In genomic region chr2:27442282-27442980, GRCh38 we compare ENCODE assay signal across 8 cellular contexts. TPM values are rescaled to one million over a fixed set of nuclear protein-coding genes. Genes with fewer than 3 reads are reported as not detected.
DNase-seq lines count a peak whose midpoint lies in the region; ATAC-seq and TF ChIP-seq lines count a peak whose summit lies in the region.

TSS of gene KRTCAP3 (plus strand) at chr2:27442381. CDS start at chr2:27442413, 32 bp downstream.

- H3K9ac ChIP-seq in mesendoderm (ENCODE audit: low read length) (peak within 1 kb of the TSS; percentile 85), subcutaneous abdominal adipose tissue (ENCODE audit: low read length in 5 of 5) (no peak within 1 kb of the TSS)

- H3K27ac ChIP-seq in mesendoderm (ENCODE audit: low read depth, low read length) (no peak within 1 kb of the TSS), subcutaneous abdominal adipose tissue (ENCODE audit: low read depth, low read length) (peak within 1 kb of the TSS; percentile 23)

- H2BK5ac ChIP-seq in mesendoderm (ENCODE audit: low read length), result no peak within 1 kb of the TSS

- peak within 1 kb of the TSS; percentile 74 for H3K4ac ChIP-seq in mesendoderm (ENCODE audit: low read depth, low read length)

- H3K79me2 ChIP-seq in mesendoderm (ENCODE audit: control insufficient read depth, insufficient read depth, low read length), result no peaks in the 10 kb centered on the region

- ATAC-seq in HG03520 (IDR thresholded peaks at IDR 0.05; ENCODE audit: unreplicated experiment), result no peak
- no peak for ATAC-seq in GM21367 (IDR thresholded peaks at IDR 0.05; ENCODE audit: unreplicated experiment)
- no peak for ATAC-seq in HG02938 (IDR thresholded peaks at IDR 0.05; ENCODE audit: unreplicated experiment)

- no peak within 1 kb of the TSS for H2AK5ac ChIP-seq in mesendoderm (ENCODE audit: low read length)

- TF ChIP-seq CTCF in GM13976 (IDR thresholded peaks at IDR 0.05; ENCODE audit: borderline replicate concordance, control extremely low read depth, extremely low read depth, insufficient read depth, missing control alignments), result peak; percentile 20

- H3K4me3 ChIP-seq in mesendoderm (ENCODE audit: low read length), result peak within 1 kb of the TSS; percentile 53
- no peak within 1 kb of the TSS for H3K4me3 ChIP-seq in subcutaneous abdominal adipose tissue (ENCODE audit: low read depth in 1 of 5, low read length in 5 of 5)

- H3K36me3 ChIP-seq in mesendoderm (ENCODE audit: control insufficient read depth, insufficient read depth, low read length) (peaks cover 9% of the 10 kb centered on the region), subcutaneous abdominal adipose tissue (ENCODE audit: control insufficient read depth in 5 of 5, insufficient read depth in 5 of 5, low read length in 5 of 5) (peaks cover 3 to 76% (median 55%) of the 10 kb centered on the region in 5 donors)

- H2BK120ac ChIP-seq in mesendoderm (ENCODE audit: low read depth, low read length), result no peak within 1 kb of the TSS

- WGBS in mesendoderm (ENCODE audit: extremely low coverage, insufficient coverage, low lambda C conversion rate), result no CpG with 5 or more reads among the region's 64 CpGs

- peak within 1 kb of the TSS; percentile 7 for H3K18ac ChIP-seq in mesendoderm (ENCODE audit: low read length)

- no peak within 1 kb of the TSS for H4K5ac ChIP-seq in mesendoderm (ENCODE audit: low read length)

- H3K27me3 ChIP-seq in mesendoderm (ENCODE audit: insufficient read depth, low read length, poor library complexity) (no peaks in the 10 kb centered on the region), subcutaneous abdominal adipose tissue (ENCODE audit: control insufficient read depth in 5 of 5, insufficient read depth in 4 of 5, low read length in 5 of 5) (no peaks in the 10 kb centered on the region)

- no peak within 1 kb of the TSS for H4K8ac ChIP-seq in mesendoderm (ENCODE audit: low read depth, low read length)

- peak within 1 kb of the TSS; percentile 95 for H3K56ac ChIP-seq in mesendoderm (ENCODE audit: low read length)

- no peak within 1 kb of the TSS for H2BK15ac ChIP-seq in mesendoderm (replicated peaks; ENCODE audit: low read depth)

- peaks cover 3% of the 10 kb centered on the region for H3K4me1 ChIP-seq in mesendoderm (ENCODE audit: control insufficient read depth, low read depth, low read length)
- peaks cover 0 to 5% (median 0%) of the 10 kb centered on the region in 5 donors for H3K4me1 ChIP-seq in subcutaneous abdominal adipose tissue (ENCODE audit: control insufficient read depth in 5 of 5, insufficient read depth in 5 of 5, low read length in 5 of 5)

- peak within 1 kb of the TSS; percentile 81 for H3K4me2 ChIP-seq in mesendoderm (ENCODE audit: low read length)

- no peaks in the 10 kb centered on the region for H3K79me1 ChIP-seq in mesendoderm (ENCODE audit: low read length)

- in situ Hi-C loops in GM13976 (cut with MboI; ENCODE audit: low sequenced_read_pairs, unreplicated experiment), result no loop called here

- peak; percentile 76 for DNase-seq in GM13976 (ENCODE audit: low spot score)
- peak; percentile 87 for DNase-seq in RPMI8226
- peak; percentile 49 for DNase-seq in central memory CD4-positive, alpha-beta T cell
- DNase-seq in mesendoderm, result peak; percentile 94

- H3K9me3 ChIP-seq in subcutaneous abdominal adipose tissue (ENCODE audit: control insufficient read depth in 5 of 5, low read length in 5 of 5), result no peaks in the 10 kb centered on the region

- peak within 1 kb of the TSS; percentile 56 for H3K23ac ChIP-seq in mesendoderm (ENCODE audit: low read length)

RNA-seq across cellular contexts. Expression of gene KRTCAP3, which starts in this region (rescaled TPM):
- polyA plus RNA-seq in mesendoderm (2013, experiment 1 of 2), result 38.3 TPM
- 38.8 TPM for polyA plus RNA-seq in mesendoderm (2013, experiment 2 of 2)
